Comparison of ENCODE assay signal across 37 cellular contexts in the genomic region with DNA sequence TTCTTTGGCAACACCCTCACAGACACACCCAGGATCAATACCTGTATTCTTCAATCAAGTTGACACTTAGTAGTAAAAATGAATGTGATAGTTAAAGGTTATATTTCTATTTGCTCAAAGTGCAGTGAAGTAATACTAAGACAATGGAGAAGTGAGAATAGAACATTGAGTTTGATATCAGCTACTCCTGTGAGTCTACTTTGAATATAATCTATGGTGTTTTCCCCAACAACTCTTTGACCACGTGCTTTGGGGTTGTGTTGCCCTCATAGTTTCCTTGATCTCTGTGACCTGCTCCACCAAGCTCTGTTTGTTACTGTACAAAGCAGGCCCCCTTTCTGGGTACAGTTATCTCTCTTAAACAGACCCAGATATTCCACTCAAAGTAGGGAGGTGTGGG.
"Had no signal": no experiment of that assay in that cellular context is flagged by ENCODE, and none has a peak within 500 bp of the region (broad histone marks: within the 10 kb centered on the region; RNA-seq: fewer than 3 reads in every experiment).

No MANE protein-coding gene starts in this region.

- H3K27ac Mint-ChIP-seq: activated naive CD4-positive, alpha-beta T cell treated with anti-CD3 and anti-CD28 coated beads for 36 hours; activated naive CD4-positive, alpha-beta T cell treated with anti-CD3 and anti-CD28 coated beads, Interleukin-2, amount 10 ng/mL, durations not matched to agents 7 days and 5 days; activated naive CD4-positive, alpha-beta T cell treated with anti-CD3 and anti-CD28 coated beads, Interleukin-2, amount 50 U/mL, for 24 hours; activated naive CD4-positive, alpha-beta T cell treated with anti-CD3 and anti-CD28 coated beads, Interleukin-2, amount 50 U/mL, for 72 hours; activated naive CD8-positive, alpha-beta T cell; activated naive CD8-positive, alpha-beta T cell treated with anti-CD3 and anti-CD28 coated beads for 36 hours; activated naive CD8-positive, alpha-beta T cell treated with anti-CD3 and anti-CD28 coated beads, Interleukin-2, amount 10 ng/mL, durations not matched to agents 7 days and 5 days; activated naive CD8-positive, alpha-beta T cell treated with anti-CD3 and anti-CD28 coated beads, Interleukin-2, amount 50 U/mL, for 24 hours; activated T-cell treated with anti-CD3 and anti-CD28 coated beads, Interleukin-2, amount 50 U/mL, for 24 hours; activated T-cell treated with anti-CD3 and anti-CD28 coated beads, Interleukin-2, amount 50 U/mL, for 72 hours; activated T-helper 1 cell treated with anti-CD3 and anti-CD28 coated beads, Interleukin-12 subunit alpha, Interleukin-12 subunit beta, Interleukin-2, Interleukin-4 antibody, amounts not matched to agents 30 ng/mL and 10 ng/mL and 1 ng/mL, durations not matched to agents 14 hours and 24 hours and 36 hours; activated T-helper 17 cell treated with anti-CD3 and anti-CD28 coated beads, Interleukin-2, amount 50 U/mL, for 72 hours; activated T-helper 2 cell treated with anti-CD3 and anti-CD28 coated beads, Interferon-gamma antibody, Interleukin-2, Interleukin-4, amounts not matched to agents 10 μg/mL and 5 μg/mL and 100 μg/mL, durations not matched to agents 14 hours and 24 hours and 36 hours; brain had no signal

- DNase-seq: activated effector memory CD4-positive, alpha-beta T cell treated with anti-CD3 and anti-CD28 coated beads, Interleukin-2, amount 50 U/mL, for 16 hours; activated effector memory CD4-positive, alpha-beta T cell treated with Interleukin-2 at 50 U/mL for 16 hours; activated gamma-delta T cell; activated gamma-delta T cell treated with Interleukin-2 at 50 U/mL for 16 hours; activated naive CD4-positive, alpha-beta T cell; activated naive CD4-positive, alpha-beta T cell treated with anti-CD3 and anti-CD28 coated beads for 36 hours; activated naive CD4-positive, alpha-beta T cell treated with anti-CD3 and anti-CD28 coated beads, Interleukin-2, amount 10 ng/mL, durations not matched to agents 7 days and 5 days; activated naive CD4-positive, alpha-beta T cell treated with anti-CD3 and anti-CD28 coated beads, Interleukin-2, amount 50 U/mL, for 16 hours; activated naive CD4-positive, alpha-beta T cell treated with Interleukin-2 at 50 U/mL for 16 hours; activated naive CD8-positive, alpha-beta T cell treated with anti-CD3 and anti-CD28 coated beads for 36 hours; activated naive CD8-positive, alpha-beta T cell treated with anti-CD3 and anti-CD28 coated beads, Interleukin-2, amount 10 ng/mL, durations not matched to agents 7 days and 5 days; activated naive CD8-positive, alpha-beta T cell treated with anti-CD3 and anti-CD28 coated beads, Interleukin-2, amount 50 U/mL, for 24 hours; activated T-cell treated with anti-CD3 and anti-CD28 coated beads, Interleukin-2, amount 50 U/mL, for 1 hour; activated T-cell treated with anti-CD3 and anti-CD28 coated beads, Interleukin-2, amount 50 U/mL, for 24 hours; activated T-cell treated with anti-CD3 and anti-CD28 coated beads, Interleukin-2, amount 50 U/mL, for 4 hours; activated T-cell treated with anti-CD3 and anti-CD28 coated beads, Interleukin-2, amount 50 U/mL, for 48 hours; activated T-cell treated with anti-CD3 and anti-CD28 coated beads, Interleukin-2, amount 50 U/mL, for 72 hours; adrenal gland; amniotic stem cell; amygdala; anterior cingulate cortex; aorta; body of pancreas; brain microvascular endothelial cell; caudate nucleus; central memory CD4-positive, alpha-beta T cell; cerebellar nuclear complex had no signal

- H3K36me3 Mint-ChIP-seq: activated naive CD4-positive, alpha-beta T cell treated with anti-CD3 and anti-CD28 coated beads, Interleukin-2, amount 10 ng/mL, durations not matched to agents 7 days and 5 days; activated naive CD4-positive, alpha-beta T cell treated with anti-CD3 and anti-CD28 coated beads, Interleukin-2, amount 50 U/mL, for 24 hours; activated naive CD4-positive, alpha-beta T cell treated with anti-CD3 and anti-CD28 coated beads, Interleukin-2, amount 50 U/mL, for 72 hours; activated naive CD8-positive, alpha-beta T cell; activated naive CD8-positive, alpha-beta T cell treated with anti-CD3 and anti-CD28 coated beads for 36 hours; activated naive CD8-positive, alpha-beta T cell treated with anti-CD3 and anti-CD28 coated beads, Interleukin-2, amount 10 ng/mL, durations not matched to agents 7 days and 5 days; brain had no signal

- H3K4me1 Mint-ChIP-seq: activated naive CD4-positive, alpha-beta T cell treated with anti-CD3 and anti-CD28 coated beads, Interleukin-2, amount 10 ng/mL, durations not matched to agents 7 days and 5 days; activated naive CD4-positive, alpha-beta T cell treated with anti-CD3 and anti-CD28 coated beads, Interleukin-2, amount 50 U/mL, for 24 hours; activated naive CD8-positive, alpha-beta T cell treated with anti-CD3 and anti-CD28 coated beads for 36 hours; activated naive CD8-positive, alpha-beta T cell treated with anti-CD3 and anti-CD28 coated beads, Interleukin-2, amount 10 ng/mL, durations not matched to agents 7 days and 5 days; activated naive CD8-positive, alpha-beta T cell treated with anti-CD3 and anti-CD28 coated beads, Interleukin-2, amount 50 U/mL, for 24 hours; activated T-helper 17 cell treated with anti-CD3 and anti-CD28 coated beads, Interleukin-2, amount 50 U/mL, for 72 hours; central memory CD8-positive, alpha-beta T cell had no signal

- ATAC-seq: activated naive CD4-positive, alpha-beta T cell treated with anti-CD3 and anti-CD28 coated beads, Interleukin-2, amount 50 U/mL, for 72 hours; activated naive CD8-positive, alpha-beta T cell treated with anti-CD3 and anti-CD28 coated beads, Interleukin-2, amount 50 U/mL, for 24 hours; activated T-cell treated with anti-CD3 and anti-CD28 coated beads, Interleukin-2, amount 50 U/mL, for 4 hours; activated T-cell treated with anti-CD3 and anti-CD28 coated beads, Interleukin-2, amount 50 U/mL, for 72 hours; activated T-helper 17 cell treated with anti-CD3 and anti-CD28 coated beads, Interleukin-2, amount 50 U/mL, for 72 hours; body of pancreas had no signal

- H3K9me3 Mint-ChIP-seq: activated naive CD4-positive, alpha-beta T cell treated with anti-CD3 and anti-CD28 coated beads for 36 hours; activated naive CD4-positive, alpha-beta T cell treated with anti-CD3 and anti-CD28 coated beads, Interleukin-2, amount 10 ng/mL, durations not matched to agents 7 days and 5 days; activated naive CD4-positive, alpha-beta T cell treated with anti-CD3 and anti-CD28 coated beads, Interleukin-2, amount 50 U/mL, for 24 hours; activated naive CD4-positive, alpha-beta T cell treated with anti-CD3 and anti-CD28 coated beads, Interleukin-2, amount 50 U/mL, for 72 hours; activated naive CD8-positive, alpha-beta T cell treated with anti-CD3 and anti-CD28 coated beads for 36 hours; activated naive CD8-positive, alpha-beta T cell treated with anti-CD3 and anti-CD28 coated beads, Interleukin-2, amount 10 ng/mL, durations not matched to agents 7 days and 5 days; activated naive CD8-positive, alpha-beta T cell treated with anti-CD3 and anti-CD28 coated beads, Interleukin-2, amount 50 U/mL, for 24 hours; activated T-cell treated with anti-CD3 and anti-CD28 coated beads, Interleukin-2, amount 50 U/mL, for 24 hours; activated T-cell treated with anti-CD3 and anti-CD28 coated beads, Interleukin-2, amount 50 U/mL, for 4 hours; activated T-helper 1 cell treated with anti-CD3 and anti-CD28 coated beads, Interleukin-12 subunit alpha, Interleukin-12 subunit beta, Interleukin-2, Interleukin-4 antibody, amounts not matched to agents 30 ng/mL and 10 ng/mL and 1 ng/mL, durations not matched to agents 14 hours and 24 hours and 36 hours; activated T-helper 17 cell treated with anti-CD3 and anti-CD28 coated beads, Interleukin-2, amount 50 U/mL, for 72 hours; activated T-helper 2 cell treated with anti-CD3 and anti-CD28 coated beads, Interferon-gamma antibody, Interleukin-2, Interleukin-4, amounts not matched to agents 10 μg/mL and 5 μg/mL and 100 μg/mL, durations not matched to agents 14 hours and 24 hours and 36 hours; brain; central memory CD8-positive, alpha-beta T cell had no signal

- H3K4me3 Mint-ChIP-seq: activated naive CD4-positive, alpha-beta T cell treated with anti-CD3 and anti-CD28 coated beads for 36 hours; activated naive CD4-positive, alpha-beta T cell treated with anti-CD3 and anti-CD28 coated beads, Interleukin-2, amount 10 ng/mL, durations not matched to agents 7 days and 5 days; activated naive CD4-positive, alpha-beta T cell treated with anti-CD3 and anti-CD28 coated beads, Interleukin-2, amount 50 U/mL, for 24 hours; activated naive CD8-positive, alpha-beta T cell; activated naive CD8-positive, alpha-beta T cell treated with anti-CD3 and anti-CD28 coated beads for 36 hours; activated naive CD8-positive, alpha-beta T cell treated with anti-CD3 and anti-CD28 coated beads, Interleukin-2, amount 10 ng/mL, durations not matched to agents 7 days and 5 days; activated naive CD8-positive, alpha-beta T cell treated with anti-CD3 and anti-CD28 coated beads, Interleukin-2, amount 50 U/mL, for 24 hours; activated T-cell treated with anti-CD3 and anti-CD28 coated beads, Interleukin-2, amount 50 U/mL, for 24 hours; activated T-cell treated with anti-CD3 and anti-CD28 coated beads, Interleukin-2, amount 50 U/mL, for 4 hours; activated T-cell treated with anti-CD3 and anti-CD28 coated beads, Interleukin-2, amount 50 U/mL, for 72 hours; activated T-helper 1 cell treated with anti-CD3 and anti-CD28 coated beads, Interleukin-12 subunit alpha, Interleukin-12 subunit beta, Interleukin-2, Interleukin-4 antibody, amounts not matched to agents 30 ng/mL and 10 ng/mL and 1 ng/mL, durations not matched to agents 14 hours and 24 hours and 36 hours; activated T-helper 17 cell treated with anti-CD3 and anti-CD28 coated beads, Interleukin-2, amount 50 U/mL, for 72 hours; brain; central memory CD8-positive, alpha-beta T cell had no signal

- FAIRE-seq: astrocyte, bronchial epithelial cell had no signal
